ENCODE assay signal across 26 cellular contexts in the genomic region with DNA sequence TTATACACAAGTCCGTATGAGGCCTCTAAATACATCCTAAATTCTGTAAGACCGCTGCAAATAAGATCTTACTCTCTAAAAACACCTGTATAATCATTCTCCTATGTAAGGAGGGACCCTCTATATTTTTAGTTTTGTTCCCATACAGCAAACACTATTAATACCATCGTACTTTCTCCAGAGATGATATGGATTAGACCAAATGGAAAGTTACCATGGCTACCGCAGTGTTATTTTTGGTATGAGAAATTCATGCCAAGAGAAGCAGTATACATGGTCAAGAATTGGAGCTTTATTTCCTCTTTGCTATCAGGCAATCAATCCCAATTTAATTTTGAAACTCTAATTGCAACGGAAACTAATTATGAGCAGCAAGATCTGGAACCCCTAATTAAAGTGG.
DNase-seq lines count a peak whose midpoint lies in the region; ATAC-seq, FAIRE-seq and TF ChIP-seq lines count a peak whose summit lies in the region.
"Had no signal": no experiment of that assay in that cellular context is flagged by ENCODE, and none has a peak within 500 bp of the region (broad histone marks: within the 10 kb centered on the region; RNA-seq: fewer than 3 reads in every experiment).

No MANE protein-coding gene starts in this region.

- peaks cover 0 to 81% (median 59%) of the 10 kb centered on the region in 11 experiments; a peak in 18 of 22 replicates for H3K36me3 ChIP-seq in BLaER1 treated with 17β-estradiol and CSF1 and Interleukin-3, amounts not matched to agents 10 nM and 100 nM
- H3K36me3 ChIP-seq in Panc1 (ENCODE audit: control insufficient read depth, insufficient read depth, low read length) (no peaks in the 10 kb centered on the region), pancreas (no peaks in the 10 kb centered on the region)
- H3K36me3 ChIP-seq: neural progenitor cell had no signal

- POLR2A ChIA-PET in Panc1 (lab: Charles Lee) = no interaction called here

- peaks cover 59% of the 10 kb centered on the region for H3K4me1 Mint-ChIP-seq in activated naive CD8-positive, alpha-beta T cell treated with anti-CD3 and anti-CD28 coated beads, Interleukin-2, amount 50 U/mL, for 24 hours

- H3K27ac ChIP-seq in BLaER1 treated with 17β-estradiol and CSF1 and Interleukin-3, amounts not matched to agents 10 nM and 100 nM = peak overlapping the region in 2 of 11 experiments; percentile 31 to 39; a peak in 2 of 22 replicates
- H3K27ac ChIP-seq in Panc1 (ENCODE audit: low read length) = no peak overlapping the region
- H3K27ac ChIP-seq in dorsolateral prefrontal cortex = peak overlapping the region in 44 of 59 donors; percentile 0 to 80 (median 52)
- H3K27ac ChIP-seq in pancreas = no peak overlapping the region
- H3K27ac ChIP-seq: neural progenitor cell, testis had no signal

- FAIRE-seq in pancreas (lab: Jason Lieb, UNC) = no peak
- FAIRE-seq: islet of Langerhans, small intestine had no signal

- 78 to 84% methylated on average over 5 of the region's 5 CpGs for WGBS in pancreas, 2 donors

- peak overlapping the region in 9 of 11 experiments; percentile 31 to 71 (median 52); a peak in 17 of 22 replicates for H3K4me2 ChIP-seq in BLaER1 treated with 17β-estradiol and CSF1 and Interleukin-3, amounts not matched to agents 10 nM and 100 nM
- H3K4me2 ChIP-seq: neural progenitor cell, PC-9 had no signal

- CTCF ChIA-PET in Panc1 (lab: Charles Lee) = no interaction called here

- TSS peak; percentile 22 for BruUV-seq in Panc1 (replicated peaks; lab: Mats Ljungman, UMichigan)

- H3K4me3 Mint-ChIP-seq in activated naive CD8-positive, alpha-beta T cell treated with anti-CD3 and anti-CD28 coated beads, Interleukin-2, amount 50 U/mL, for 24 hours = no peak overlapping the region
- H3K4me3 Mint-ChIP-seq: activated CD4-positive, alpha-beta T cell treated with anti-CD3 and anti-CD28 coated beads for 36 hours; activated T-cell treated with anti-CD3 and anti-CD28 coated beads, Interleukin-2, amount 50 U/mL, for 24 hours; central memory CD8-positive, alpha-beta T cell; neural progenitor cell had no signal

- no peak overlapping the region for H3K4me3 ChIP-seq in BLaER1 treated with 17β-estradiol and CSF1 and Interleukin-3, amounts not matched to agents 10 nM and 100 nM
- H3K4me3 ChIP-seq in Panc1 (ENCODE audit: low read depth in 2 of 2, low read length in 2 of 2) (no peak overlapping the region), dorsolateral prefrontal cortex (peak overlapping the region in 8 of 59 donors; percentile 3 to 54 (median 12)), retinal pigment epithelial cell (ENCODE audit: low read length) (peak overlapping the region; percentile 47), pancreas (no peak overlapping the region)
- H3K4me3 ChIP-seq: neural progenitor cell, PC-9, testis had no signal

- peaks cover 5 to 100% (median 71%) of the 10 kb centered on the region in 11 experiments; a peak in 19 of 22 replicates for H4K20me1 ChIP-seq in BLaER1 treated with 17β-estradiol and CSF1 and Interleukin-3, amounts not matched to agents 10 nM and 100 nM

- ATAC-seq in Panc1 = no peak
- ATAC-seq in pancreas = no peak
- ATAC-seq in activated naive CD8-positive, alpha-beta T cell treated with anti-CD3 and anti-CD28 coated beads, Interleukin-2, amount 50 U/mL, for 24 hours = no peak
- ATAC-seq: activated CD4-positive, alpha-beta T cell treated with anti-CD3 and anti-CD28 coated beads for 36 hours had no signal

- in situ Hi-C loops in Panc1 (cut with HindIII; ENCODE audit: low pct_unique_long_range_greater_than_20kb, low sequenced_read_pairs) = no loop called here

- peaks cover 0 to 12% (median 0%) of the 10 kb centered on the region in 11 experiments; a peak in 3 of 22 replicates for H3K9me3 ChIP-seq in BLaER1 treated with 17β-estradiol and CSF1 and Interleukin-3, amounts not matched to agents 10 nM and 100 nM (replicated peaks in 1 of 11)
- H3K9me3 ChIP-seq in Panc1 (ENCODE audit: control insufficient read depth, insufficient read depth, low read depth, low read length) (no peaks in the 10 kb centered on the region), pancreas (no peaks in the 10 kb centered on the region)
- H3K9me3 ChIP-seq: testis had no signal

- H3K9ac ChIP-seq in BLaER1 treated with 17β-estradiol and CSF1 and Interleukin-3, amounts not matched to agents 10 nM and 100 nM = no peak overlapping the region
- H3K9ac ChIP-seq: neural progenitor cell had no signal

- intact Hi-C loops in Panc1 (cut with micrococcal nuclease; ENCODE audit: unreplicated experiment) = loop anchor here (10.0 kb wide), 1 partner anchor 177 kb away; no protein-coding TSS in a partner anchor
- intact Hi-C loops in dorsolateral prefrontal cortex (cut with DNase I) = loop anchor here in 1 of 2 donors (10.0 kb wide), 1 partner anchor 167 kb away; the partner anchor contains the start of gene FNBP1L
- intact Hi-C loops in pancreas (cut with DNase I) = no loop called here

- H3K9me3 Mint-ChIP-seq in activated naive CD8-positive, alpha-beta T cell treated with anti-CD3 and anti-CD28 coated beads, Interleukin-2, amount 50 U/mL, for 24 hours = no peaks in the 10 kb centered on the region
- H3K9me3 Mint-ChIP-seq: activated T-cell treated with anti-CD3 and anti-CD28 coated beads, Interleukin-2, amount 50 U/mL, for 24 hours; central memory CD8-positive, alpha-beta T cell; neural progenitor cell had no signal

- H3K4me1 ChIP-seq in BLaER1 treated with 17β-estradiol and CSF1 and Interleukin-3, amounts not matched to agents 10 nM and 100 nM = peaks cover 58 to 99% (median 81%) of the 10 kb centered on the region in 10 experiments
- H3K4me1 ChIP-seq in Panc1 (ENCODE audit: control insufficient read depth, insufficient read depth, low read length) = peaks cover 56% of the 10 kb centered on the region
- peaks cover 5 to 16% (median 8%) of the 10 kb centered on the region in 3 donors for H3K4me1 ChIP-seq in pancreas

- H3K27me3 ChIP-seq in BLaER1 treated with 17β-estradiol and CSF1 and Interleukin-3, amounts not matched to agents 10 nM and 100 nM = no peaks in the 10 kb centered on the region
- H3K27me3 ChIP-seq in Panc1 (ENCODE audit: control insufficient read depth, insufficient read depth, low read length) (no peaks in the 10 kb centered on the region), dorsolateral prefrontal cortex (no peaks in the 10 kb centered on the region), pancreas (no peaks in the 10 kb centered on the region)
- H3K27me3 ChIP-seq: neural progenitor cell, testis had no signal

- no peak overlapping the region for H3K27ac Mint-ChIP-seq in activated naive CD8-positive, alpha-beta T cell treated with anti-CD3 and anti-CD28 coated beads, Interleukin-2, amount 50 U/mL, for 24 hours
- H3K27ac Mint-ChIP-seq: activated CD4-positive, alpha-beta T cell treated with anti-CD3 and anti-CD28 coated beads for 36 hours; activated T-cell treated with anti-CD3 and anti-CD28 coated beads, Interleukin-2, amount 50 U/mL, for 24 hours; neural progenitor cell had no signal

- H3K27me3 Mint-ChIP-seq in activated naive CD8-positive, alpha-beta T cell treated with anti-CD3 and anti-CD28 coated beads, Interleukin-2, amount 50 U/mL, for 24 hours = peaks cover 6% of the 10 kb centered on the region
- H3K27me3 Mint-ChIP-seq: central memory CD8-positive, alpha-beta T cell had no signal

- TF ChIP-seq CTCF in Panc1 (IDR thresholded peaks at IDR 0.05) (no peak), dorsolateral prefrontal cortex (IDR thresholded peaks at IDR 0.05 in 54 of 56, conservative IDR thresholded peaks at IDR 0.05 in 2 of 56; ENCODE audit: low read depth in 1 of 56, partially characterized antibody in 56 of 56) (no peak), retinal pigment epithelial cell (conservative IDR thresholded peaks at IDR 0.05; ENCODE audit: low read depth, low read length) (no peak), pancreas (IDR thresholded peaks at IDR 0.05) (no peak)

- no peak for DNase-seq in Panc1 (ENCODE audit: low read depth, low spot score)
- no peak for DNase-seq in dorsolateral prefrontal cortex
- DNase-seq in retinal pigment epithelial cell (ENCODE audit: low read depth) = no peak
- no peak for DNase-seq in pancreas
- DNase-seq in activated CD4-positive, CD25-positive, alpha-beta regulatory T cell (lab: John Stamatoyannopoulos, UW) = no peak
- no peak for DNase-seq in activated naive CD8-positive, alpha-beta T cell treated with anti-CD3 and anti-CD28 coated beads, Interleukin-2, amount 50 U/mL, for 24 hours
- DNase-seq: activated CD4-positive, alpha-beta T cell treated with anti-CD3 and anti-CD28 coated beads for 36 hours; activated CD8-positive, alpha-beta memory T cell treated with anti-CD3 and anti-CD28 coated beads for 24 hours; activated T-cell treated with anti-CD3 and anti-CD28 coated beads, Interleukin-2, amount 50 U/mL, for 24 hours; effector CD4-positive, alpha-beta T cell; erythroblast; foreskin fibroblast; HCEC 1CT; Karpas-422; MV-4-11; NCI-H146; NCI-H510A; NK-92 treated with Interleukin-12 subunit alpha and Interleukin-12 subunit beta, amount 100 ng/mL, for 24 hours; PC-9; small intestine; stimulated activated CD4-positive, alpha-beta T cell treated with anti-CD3 and anti-CD28 coated beads, Interleukin-1b, Interleukin-23, amount 100 ng/mL, for 48 hours; testis had no signal

- H3K36me3 Mint-ChIP-seq in activated naive CD8-positive, alpha-beta T cell treated with anti-CD3 and anti-CD28 coated beads, Interleukin-2, amount 50 U/mL, for 24 hours (ENCODE audit: low read depth) = no peaks in the 10 kb centered on the region

Comparison
In these comparisons a context has a peak if more than half of its experiments do, and no peak if none do; other contexts are left out.
1. H3K27ac ChIP-seq: peak in dorsolateral prefrontal cortex (44 of 59); none in Panc1 (single experiment) and pancreas (0 of 4).